19 cellular contexts compared by ENCODE assay signal in the genomic region with DNA sequence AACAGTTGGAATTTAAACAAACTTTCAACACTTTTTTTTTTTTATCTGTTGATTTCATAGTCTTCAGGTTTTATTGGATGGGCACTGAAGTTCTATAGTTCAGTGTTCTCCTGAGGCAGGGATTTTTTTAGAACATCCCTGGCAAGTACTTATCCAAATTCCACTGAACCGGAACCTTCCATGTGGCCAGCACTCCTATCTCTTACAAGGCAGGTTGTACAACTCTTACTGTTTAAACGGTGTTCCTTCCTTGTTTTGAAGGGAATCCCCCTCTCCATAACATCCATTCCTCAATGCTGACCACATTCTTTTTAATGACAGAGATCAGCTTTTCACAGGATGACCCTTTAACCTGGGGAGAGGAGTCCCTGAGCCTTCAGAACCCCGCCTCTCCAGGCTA.
"Had no signal": no experiment of that assay in that cellular context is flagged by ENCODE, and none has a peak within 500 bp of the region (broad histone marks: within the 10 kb centered on the region; RNA-seq: fewer than 3 reads in every experiment).

No MANE protein-coding gene starts in this region.

- H3K27ac ChIP-seq: dorsolateral prefrontal cortex, heart left ventricle, right atrium auricular region, sigmoid colon, skin epidermis, testis had no signal

- H3K27me3 ChIP-seq: right atrium auricular region, sigmoid colon, testis had no signal

- H3K27me3 Mint-ChIP-seq: stimulated activated naive CD8-positive, alpha-beta T cell treated with anti-CD3 and anti-CD28 coated beads, Interleukin-15, amount 100 ng/mL, for 72 hours had no signal

- H3K36me3 ChIP-seq: heart left ventricle, right atrium auricular region, sigmoid colon had no signal

- H3K4me1 ChIP-seq: heart left ventricle, right atrium auricular region, testis had no signal

- H3K4me3 ChIP-seq: dorsolateral prefrontal cortex, heart left ventricle, right atrium auricular region, sigmoid colon, skin epidermis, testis had no signal

- H3K9me3 Mint-ChIP-seq: natural killer cell had no signal

- H3K4me1 Mint-ChIP-seq: natural killer cell; stimulated activated naive B cell treated with anti-CD40 and anti-IgM and Interleukin-4, amounts not matched to agents 10 μg/mL and 1 μg/mL and 100 μg/mL, for 72 hours; stimulated activated naive CD8-positive, alpha-beta T cell treated with anti-CD3 and anti-CD28 coated beads, Interleukin-15, amount 100 ng/mL, for 72 hours had no signal

- H3K27ac Mint-ChIP-seq: mesothelial cell of epicardium; natural killer cell; stimulated activated naive B cell treated with anti-CD40 and anti-IgM and Interleukin-4, amounts not matched to agents 10 μg/mL and 1 μg/mL and 100 μg/mL, for 72 hours; stimulated activated naive CD8-positive, alpha-beta T cell treated with anti-CD3 and anti-CD28 coated beads, Interleukin-15, amount 100 ng/mL, for 72 hours had no signal

- H3K36me3 Mint-ChIP-seq: mesothelial cell of epicardium; stimulated activated naive B cell treated with anti-CD40 and anti-IgM and Interleukin-4, amounts not matched to agents 10 μg/mL and 1 μg/mL and 100 μg/mL, for 72 hours had no signal

- H3K9me3 ChIP-seq: right atrium auricular region, sigmoid colon, testis had no signal

- H3K4me3 Mint-ChIP-seq: mesothelial cell of epicardium; natural killer cell; neural crest cell; stimulated activated naive B cell treated with anti-CD40 and anti-IgM and Interleukin-4, amounts not matched to agents 10 μg/mL and 1 μg/mL and 100 μg/mL, for 72 hours; stimulated activated naive CD8-positive, alpha-beta T cell treated with anti-CD3 and anti-CD28 coated beads, Interleukin-15, amount 100 ng/mL, for 72 hours had no signal

- DNase-seq: cortex of kidney; dorsolateral prefrontal cortex; effector CD8-positive, alpha-beta T cell; heart left ventricle; hippocampal formation; mammary epithelial cell; natural killer cell; posterior cingulate gyrus; sigmoid colon; stimulated activated CD4-positive, alpha-beta T cell treated with anti-CD3 and anti-CD28 coated beads, Interleukin-2, amount 100 ng/mL, for 24 hours; stimulated activated CD4-positive, alpha-beta T cell treated with anti-CD3 and anti-CD28 coated beads, Interleukin-4, amount 100 ng/mL, for 4 hours; stimulated activated naive B cell treated with anti-CD40 and anti-IgM and Interleukin-4, amounts not matched to agents 10 μg/mL and 1 μg/mL and 100 μg/mL, for 72 hours; stimulated activated naive CD8-positive, alpha-beta T cell treated with anti-CD3 and anti-CD28 coated beads, Interleukin-15, amount 100 ng/mL, for 72 hours; testis; trophoblast cell had no signal
